Comparison of ENCODE assay signal across 8 cellular contexts in genomic region chr7:68550635-68551034, GRCh38.
"Had no signal": no experiment of that assay in that cellular context is flagged by ENCODE, and none has a peak within 500 bp of the region (broad histone marks: within the 10 kb centered on the region; RNA-seq: fewer than 3 reads in every experiment).

No MANE protein-coding gene starts in this region.

- ATAC-seq: GM12878 had no signal

- DNase-seq: GDM1, GF-D8 had no signal

- FAIRE-seq: G401.6, GM12878, GM12891, GM12892, GM18507, GM19239 had no signal

- H3K4me3 ChIP-seq: GM12878 had no signal
